ENCODE assay signal across 14 cellular contexts in the genomic region with DNA sequence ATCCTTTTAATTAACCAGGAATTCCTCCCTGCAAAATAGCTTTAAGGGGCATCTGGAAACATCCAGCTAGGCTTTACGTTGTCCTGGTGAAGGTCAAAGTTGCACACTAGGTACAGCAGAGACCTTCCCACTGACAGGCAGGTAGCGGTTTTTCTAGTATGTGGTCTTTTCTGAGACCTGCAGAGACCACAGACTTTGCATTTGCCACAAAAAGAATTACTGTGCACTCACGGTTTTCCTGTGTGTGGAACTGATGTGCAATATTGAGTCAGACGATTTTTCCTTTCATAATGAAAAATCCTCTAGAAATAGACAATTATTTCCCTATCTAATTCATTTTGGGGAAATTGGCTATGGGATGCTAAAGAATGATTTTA.
A peak's percentile ranks its signal among the peaks of the same experiment; 100 is the strongest.
DNase-seq lines count a peak whose midpoint lies in the region; ATAC-seq, FAIRE-seq and TF ChIP-seq lines count a peak whose summit lies in the region.
"Had no signal": no experiment of that assay in that cellular context is flagged by ENCODE, and none has a peak within 500 bp of the region (broad histone marks: within the 10 kb centered on the region; RNA-seq: fewer than 3 reads in every experiment).

No MANE protein-coding gene starts in this region.

- TF ChIP-seq CTCF in pancreas (IDR thresholded peaks at IDR 0.05) (no peak), natural killer cell (IDR thresholded peaks at IDR 0.05) (no peak)

- intact Hi-C loops in pancreas (cut with DNase I) (no loop called here), natural killer cell (cut with micrococcal nuclease) (no loop called here)

- H3K9me3 Mint-ChIP-seq in natural killer cell, result peaks cover 3 to 4% of the 10 kb centered on the region in 2 donors

- H3K4me1 ChIP-seq in pancreas, result peaks cover 2 to 22% (median 13%) of the 10 kb centered on the region in 3 donors

- 81 to 87% methylated on average over 4 of the region's 4 CpGs for WGBS in pancreas, 2 donors

- no peak overlapping the region for H3K27ac ChIP-seq in pancreas

- DNase-seq in NCI-H2227 (lab: John Stamatoyannopoulos, UW; ENCODE audit: unreplicated experiment), result no peak
- DNase-seq in NCI-H69 (lab: John Stamatoyannopoulos, UW), result no peak
- DNase-seq in pancreas, result no peak
- DNase-seq in natural killer cell, result no peak
- DNase-seq: activated CD4-positive, alpha-beta T cell treated with anti-CD3 and anti-CD28 coated beads, Interleukin-2, amount 50 U/mL, for 4 hours; activated naive CD4-positive, alpha-beta T cell treated with anti-CD3 and anti-CD28 coated beads for 36 hours; cerebellar nuclear complex; H7; NCI-H524 treated with DMSO at 0.1 percent for 48 hours; sigmoid colon had no signal

- no peaks in the 10 kb centered on the region for H3K9me3 ChIP-seq in pancreas
- H3K9me3 ChIP-seq: sigmoid colon had no signal

- H3K36me3 Mint-ChIP-seq in natural killer cell, result no peaks in the 10 kb centered on the region

- no peaks in the 10 kb centered on the region for H3K27me3 Mint-ChIP-seq in natural killer cell (ENCODE audit: low read depth in 2 of 2)

- H3K4me1 Mint-ChIP-seq in natural killer cell, result no peaks in the 10 kb centered on the region

- no peak overlapping the region for H3K4me3 ChIP-seq in pancreas
- H3K4me3 ChIP-seq: sigmoid colon had no signal

- ATAC-seq in GM18498 (IDR thresholded peaks at IDR 0.05; ENCODE audit: unreplicated experiment), result peak; percentile 98
- ATAC-seq in GM19438 (IDR thresholded peaks at IDR 0.05; ENCODE audit: low read depth, unreplicated experiment), result peak; percentile 97
- peak; percentile 95 for ATAC-seq in HG02798 (IDR thresholded peaks at IDR 0.05; ENCODE audit: poor library complexity, unreplicated experiment)
- peak; percentile 97 for ATAC-seq in HG03442 (IDR thresholded peaks at IDR 0.05; ENCODE audit: unreplicated experiment)
- no peak for ATAC-seq in pancreas
- ATAC-seq in natural killer cell, result no peak

- H3K27me3 ChIP-seq in pancreas, result no peaks in the 10 kb centered on the region
- H3K27me3 ChIP-seq: sigmoid colon had no signal

- no peak overlapping the region for H3K27ac Mint-ChIP-seq in natural killer cell
- H3K27ac Mint-ChIP-seq: activated naive CD4-positive, alpha-beta T cell treated with anti-CD3 and anti-CD28 coated beads for 36 hours had no signal

- no peak for FAIRE-seq in pancreas (lab: Jason Lieb, UNC)

- H3K4me3 Mint-ChIP-seq in natural killer cell, result no peak overlapping the region
- H3K4me3 Mint-ChIP-seq: activated naive CD4-positive, alpha-beta T cell treated with anti-CD3 and anti-CD28 coated beads for 36 hours had no signal

- H3K36me3 ChIP-seq in pancreas, result no peaks in the 10 kb centered on the region
- H3K36me3 ChIP-seq: sigmoid colon had no signal

Comparison
In these comparisons a context has a peak if more than half of its experiments do, and no peak if none do; other contexts are left out.
1. ATAC-seq: peak in GM18498 (single experiment), GM19438 (single experiment), HG02798 (single experiment) and HG03442 (single experiment); none in pancreas (0 of 4) and natural killer cell (0 of 3).